Comparison of ENCODE assay signal across 35 cellular contexts in genomic region chr6:50637267-50637666, GRCh38.
"Had no signal": no experiment of that assay in that cellular context is flagged by ENCODE, and none has a peak within 500 bp of the region (broad histone marks: within the 10 kb centered on the region; RNA-seq: fewer than 3 reads in every experiment).

No MANE protein-coding gene starts in this region.

- H3K4me3 ChIP-seq: adrenal gland, breast epithelium, cardiac muscle cell, colonic mucosa had no signal

- H3K9me3 ChIP-seq: adrenal gland, breast epithelium, colonic mucosa had no signal

- H3K27me3 Mint-ChIP-seq: activated CD4-positive, alpha-beta memory T cell treated with anti-CD3 and anti-CD28 coated beads for 36 hours; activated CD4-positive, alpha-beta T cell treated with anti-CD3 and anti-CD28 coated beads for 36 hours; activated CD4-positive, alpha-beta T cell treated with anti-CD3 and anti-CD28 coated beads, Interleukin-2, amount 10 ng/mL, durations not matched to agents 24 days and 14 days; activated CD8-positive, alpha-beta memory T cell treated with anti-CD3 and anti-CD28 coated beads, Interleukin-2, amount 10 ng/mL, durations not matched to agents 7 days and 5 days; activated naive CD4-positive, alpha-beta T cell treated with anti-CD3 and anti-CD28 coated beads, Interleukin-2, amount 50 U/mL, for 24 hours; activated naive CD8-positive, alpha-beta T cell treated with anti-CD3 and anti-CD28 coated beads for 36 hours; activated naive CD8-positive, alpha-beta T cell treated with anti-CD3 and anti-CD28 coated beads, Interleukin-2, amount 50 U/mL, for 24 hours; T-helper 17 cell had no signal

- H3K27ac ChIP-seq: adrenal gland, breast epithelium, cardiac muscle cell, colonic mucosa, WERI-Rb-1 had no signal

- DNase-seq: activated CD4-positive, alpha-beta memory T cell treated with anti-CD3 and anti-CD28 coated beads for 36 hours; activated CD4-positive, alpha-beta T cell treated with anti-CD3 and anti-CD28 coated beads for 36 hours; activated CD4-positive, alpha-beta T cell treated with anti-CD3 and anti-CD28 coated beads, Interleukin-2, amount 10 ng/mL, durations not matched to agents 24 days and 14 days; activated CD4-positive, CD25-positive, alpha-beta regulatory T cell; activated CD4-positive, CD25-positive, alpha-beta regulatory T cell treated with anti-CD3 and anti-CD28 coated beads, Interleukin-2, amount 50 U/mL, for 72 hours; activated CD8-positive, alpha-beta memory T cell treated with anti-CD3 and anti-CD28 coated beads, Interleukin-2, amount 10 ng/mL, durations not matched to agents 7 days and 5 days; activated CD8-positive, alpha-beta memory T cell treated with anti-CD3 and anti-CD28 coated beads, Interleukin-2, amount 50 U/mL, for 4 hours; activated CD8-positive, alpha-beta T cell treated with anti-CD3 and anti-CD28 coated beads, Interleukin-2, amount 10 ng/mL, durations not matched to agents 7 days and 5 days; activated effector memory CD4-positive, alpha-beta T cell treated with anti-CD3 and anti-CD28 coated beads, Interleukin-2, amount 50 U/mL, for 16 hours; activated naive CD4-positive, alpha-beta T cell treated with anti-CD3 and anti-CD28 coated beads for 36 hours; activated naive CD8-positive, alpha-beta T cell treated with anti-CD3 and anti-CD28 coated beads for 36 hours; activated naive CD8-positive, alpha-beta T cell treated with anti-CD3 and anti-CD28 coated beads, Interleukin-2, amount 50 U/mL, for 24 hours; activated T-cell treated with anti-CD3 and anti-CD28 coated beads, Interleukin-2, amount 50 U/mL, for 1 hour; activated T-cell treated with anti-CD3 and anti-CD28 coated beads, Interleukin-2, amount 50 U/mL, for 48 hours; adrenal gland; amygdala; aorta; central memory CD4-positive, alpha-beta T cell; cerebellar nuclear complex; colonic mucosa; effector CD8-positive, alpha-beta T cell; endodermal cell; foreskin fibroblast; head of caudate nucleus; T-helper 1 cell; T-helper 17 cell; T1000; WERI-Rb-1 had no signal

- H3K36me3 ChIP-seq: adrenal gland, breast epithelium, cardiac muscle cell, colonic mucosa, WERI-Rb-1 had no signal

- H3K4me1 ChIP-seq: adrenal gland, breast epithelium, colonic mucosa had no signal

- H3K4me1 Mint-ChIP-seq: activated CD4-positive, alpha-beta T cell treated with anti-CD3 and anti-CD28 coated beads for 36 hours; activated CD4-positive, alpha-beta T cell treated with anti-CD3 and anti-CD28 coated beads, Interleukin-2, amount 10 ng/mL, durations not matched to agents 24 days and 14 days; activated CD8-positive, alpha-beta memory T cell treated with anti-CD3 and anti-CD28 coated beads, Interleukin-2, amount 10 ng/mL, durations not matched to agents 7 days and 5 days; activated naive CD4-positive, alpha-beta T cell treated with anti-CD3 and anti-CD28 coated beads, Interleukin-2, amount 50 U/mL, for 24 hours; activated naive CD8-positive, alpha-beta T cell treated with anti-CD3 and anti-CD28 coated beads for 36 hours; activated naive CD8-positive, alpha-beta T cell treated with anti-CD3 and anti-CD28 coated beads, Interleukin-2, amount 50 U/mL, for 24 hours; brain; endodermal cell; T-helper 17 cell had no signal

- H3K27me3 ChIP-seq: adrenal gland, breast epithelium, cardiac muscle cell, colonic mucosa had no signal

- H3K36me3 Mint-ChIP-seq: activated CD4-positive, alpha-beta memory T cell treated with anti-CD3 and anti-CD28 coated beads for 36 hours; activated CD8-positive, alpha-beta memory T cell treated with anti-CD3 and anti-CD28 coated beads, Interleukin-2, amount 10 ng/mL, durations not matched to agents 7 days and 5 days; activated naive CD4-positive, alpha-beta T cell treated with anti-CD3 and anti-CD28 coated beads, Interleukin-2, amount 50 U/mL, for 24 hours; activated naive CD8-positive, alpha-beta T cell treated with anti-CD3 and anti-CD28 coated beads for 36 hours; brain had no signal

- H3K4me3 Mint-ChIP-seq: activated CD4-positive, alpha-beta memory T cell treated with anti-CD3 and anti-CD28 coated beads for 36 hours; activated CD4-positive, alpha-beta T cell treated with anti-CD3 and anti-CD28 coated beads for 36 hours; activated CD4-positive, alpha-beta T cell treated with anti-CD3 and anti-CD28 coated beads, Interleukin-2, amount 10 ng/mL, durations not matched to agents 24 days and 14 days; activated CD8-positive, alpha-beta memory T cell treated with anti-CD3 and anti-CD28 coated beads, Interleukin-2, amount 10 ng/mL, durations not matched to agents 7 days and 5 days; activated CD8-positive, alpha-beta T cell treated with anti-CD3 and anti-CD28 coated beads, Interleukin-2, amount 10 ng/mL, durations not matched to agents 7 days and 5 days; activated naive CD4-positive, alpha-beta T cell treated with anti-CD3 and anti-CD28 coated beads for 36 hours; activated naive CD4-positive, alpha-beta T cell treated with anti-CD3 and anti-CD28 coated beads, Interleukin-2, amount 50 U/mL, for 24 hours; activated naive CD8-positive, alpha-beta T cell treated with anti-CD3 and anti-CD28 coated beads for 36 hours; activated naive CD8-positive, alpha-beta T cell treated with anti-CD3 and anti-CD28 coated beads, Interleukin-2, amount 50 U/mL, for 24 hours; activated T-helper 1 cell treated with anti-CD3 and anti-CD28 coated beads, Interleukin-12 subunit alpha, Interleukin-12 subunit beta, Interleukin-2, Interleukin-4 antibody, amounts not matched to agents 30 ng/mL and 10 ng/mL and 1 ng/mL, durations not matched to agents 14 hours and 24 hours and 36 hours; brain; endodermal cell; T-helper 17 cell; T-helper 2 cell treated with Interferon-gamma antibody and Interleukin-4, amounts not matched to agents 5 μg/mL and 100 μg/mL, for 36 hours had no signal

- H3K9me3 Mint-ChIP-seq: activated naive CD4-positive, alpha-beta T cell treated with anti-CD3 and anti-CD28 coated beads, Interleukin-2, amount 50 U/mL, for 24 hours; activated T-helper 1 cell treated with anti-CD3 and anti-CD28 coated beads, Interleukin-12 subunit alpha, Interleukin-12 subunit beta, Interleukin-2, Interleukin-4 antibody, amounts not matched to agents 30 ng/mL and 10 ng/mL and 1 ng/mL, durations not matched to agents 14 hours and 24 hours and 36 hours; endodermal cell had no signal

- H3K27ac Mint-ChIP-seq: activated CD4-positive, alpha-beta memory T cell treated with anti-CD3 and anti-CD28 coated beads for 36 hours; activated CD4-positive, alpha-beta T cell treated with anti-CD3 and anti-CD28 coated beads for 36 hours; activated CD4-positive, alpha-beta T cell treated with anti-CD3 and anti-CD28 coated beads, Interleukin-2, amount 10 ng/mL, durations not matched to agents 24 days and 14 days; activated CD8-positive, alpha-beta memory T cell treated with anti-CD3 and anti-CD28 coated beads, Interleukin-2, amount 10 ng/mL, durations not matched to agents 7 days and 5 days; activated CD8-positive, alpha-beta T cell treated with anti-CD3 and anti-CD28 coated beads, Interleukin-2, amount 10 ng/mL, durations not matched to agents 7 days and 5 days; activated naive CD4-positive, alpha-beta T cell treated with anti-CD3 and anti-CD28 coated beads for 36 hours; activated naive CD4-positive, alpha-beta T cell treated with anti-CD3 and anti-CD28 coated beads, Interleukin-2, amount 50 U/mL, for 24 hours; activated naive CD8-positive, alpha-beta T cell treated with anti-CD3 and anti-CD28 coated beads for 36 hours; activated naive CD8-positive, alpha-beta T cell treated with anti-CD3 and anti-CD28 coated beads, Interleukin-2, amount 50 U/mL, for 24 hours; activated T-helper 1 cell treated with anti-CD3 and anti-CD28 coated beads, Interleukin-12 subunit alpha, Interleukin-12 subunit beta, Interleukin-2, Interleukin-4 antibody, amounts not matched to agents 30 ng/mL and 10 ng/mL and 1 ng/mL, durations not matched to agents 14 hours and 24 hours and 36 hours; activated T-helper 2 cell treated with anti-CD3 and anti-CD28 coated beads, Interferon-gamma antibody, Interleukin-2, Interleukin-4, amounts not matched to agents 10 μg/mL and 5 μg/mL and 100 μg/mL, durations not matched to agents 14 hours and 24 hours and 36 hours; brain; endodermal cell; T-helper 17 cell; T-helper 2 cell treated with Interferon-gamma antibody and Interleukin-4, amounts not matched to agents 5 μg/mL and 100 μg/mL, for 36 hours had no signal
